13 cellular contexts compared by ENCODE assay signal in the genomic region with DNA sequence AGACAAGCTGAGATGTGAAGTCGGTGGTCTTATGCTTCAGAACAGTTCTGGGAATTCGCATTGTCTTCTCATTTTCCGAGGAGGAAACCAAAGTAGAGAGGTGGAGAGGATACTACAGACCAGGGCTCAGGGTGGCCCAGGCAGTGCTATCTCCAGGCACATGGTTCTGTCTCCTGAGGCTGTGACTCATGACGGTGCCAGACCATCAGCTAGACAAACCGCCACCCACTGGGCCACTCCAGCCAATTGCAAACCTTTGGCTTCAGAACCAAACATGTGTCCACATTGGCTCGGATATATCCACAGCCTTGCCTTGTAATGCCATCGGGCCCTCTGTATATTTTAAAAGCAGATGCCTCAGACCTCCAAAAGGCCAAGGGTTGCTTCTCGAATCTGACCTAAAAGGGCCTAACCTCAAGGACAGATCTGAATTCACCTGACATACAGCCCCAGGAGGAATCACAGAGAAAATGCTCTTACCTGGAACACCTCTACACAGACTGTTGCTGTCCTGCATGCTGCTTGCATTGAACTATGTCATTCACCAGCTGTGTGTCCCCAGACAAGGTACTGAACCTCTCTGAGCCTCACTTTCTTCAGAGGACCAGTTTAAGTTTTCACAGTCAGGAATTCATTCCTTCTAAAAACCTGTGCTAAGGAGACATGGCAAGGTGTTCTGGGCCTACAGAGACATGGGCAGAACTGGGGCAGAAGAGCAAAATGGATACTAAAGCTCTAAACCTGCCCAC.
A peak's percentile ranks its signal among the peaks of the same experiment; 100 is the strongest.
DNase-seq lines count a peak whose midpoint lies in the region; ATAC-seq, FAIRE-seq and TF ChIP-seq lines count a peak whose summit lies in the region.
"Had no signal": no experiment of that assay in that cellular context is flagged by ENCODE, and none has a peak within 500 bp of the region (broad histone marks: within the 10 kb centered on the region; RNA-seq: fewer than 3 reads in every experiment).

No MANE protein-coding gene starts in this region.

- no peaks in the 10 kb centered on the region for H3K27me3 Mint-ChIP-seq in astrocyte (ENCODE audit: low read depth, unreplicated experiment)
- H3K27me3 Mint-ChIP-seq in naive B cell: no peaks in the 10 kb centered on the region

- 85% methylated on average over 8 of the region's 8 CpGs for WGBS in prostate gland
- 77 to 85% methylated on average over 8 of the region's 8 CpGs for WGBS in tibial nerve, 2 donors

- H3K9me3 ChIP-seq in astrocyte (ENCODE audit: insufficient read depth, low read depth, low read length) (no peaks in the 10 kb centered on the region), prostate gland (no peaks in the 10 kb centered on the region), tibial nerve (no peaks in the 10 kb centered on the region)
- H3K9me3 ChIP-seq: Caco-2 had no signal

- H3K9me3 Mint-ChIP-seq in astrocyte (ENCODE audit: unreplicated experiment): no peaks in the 10 kb centered on the region
- no peaks in the 10 kb centered on the region for H3K9me3 Mint-ChIP-seq in naive B cell
- H3K9me3 Mint-ChIP-seq: H9 had no signal

- H2AFZ ChIP-seq in astrocyte (ENCODE audit: low read depth, low read length): peak overlapping the region; percentile 55
- H2AFZ ChIP-seq: PC-9 had no signal

- intact Hi-C loops in prostate gland (cut with DNase I): no loop called here

- H3K9ac ChIP-seq in astrocyte (ENCODE audit: low read length): no peak overlapping the region

- H3K27me3 ChIP-seq in astrocyte (ENCODE audit: insufficient read depth, low read length) (no peaks in the 10 kb centered on the region), prostate gland (replicated peaks; ENCODE audit: insufficient read depth) (no peaks in the 10 kb centered on the region), tibial nerve (no peaks in the 10 kb centered on the region)

- peaks cover 21% of the 10 kb centered on the region for H3K4me1 ChIP-seq in astrocyte (ENCODE audit: insufficient read depth, low read length)
- peaks cover 7% of the 10 kb centered on the region for H3K4me1 ChIP-seq in prostate gland (replicated peaks)
- peaks cover 0 to 33% (median 21%) of the 10 kb centered on the region in 4 donors for H3K4me1 ChIP-seq in tibial nerve
- H3K4me1 ChIP-seq: Caco-2 had no signal

- H3K27ac ChIP-seq in astrocyte (ENCODE audit: low read depth, low read length) (no peak overlapping the region), prostate gland (no peak overlapping the region), tibial nerve (peak overlapping the region in 1 of 4 donors; percentile 57)
- H3K27ac ChIP-seq: PC-9 had no signal

- H3K79me2 ChIP-seq in astrocyte (ENCODE audit: insufficient read depth, low read length): no peaks in the 10 kb centered on the region

- H3K4me1 Mint-ChIP-seq in astrocyte (ENCODE audit: low read depth, unreplicated experiment) (peaks cover 18% of the 10 kb centered on the region), naive B cell (peaks cover 64 to 95% (median 80%) of the 10 kb centered on the region in 3 donors)

- H4K20me1 ChIP-seq in astrocyte (ENCODE audit: insufficient read depth, low read length): no peaks in the 10 kb centered on the region

- no peak for TF ChIP-seq EP300 in tibial nerve (IDR thresholded peaks at IDR 0.05)

- H3K4me3 Mint-ChIP-seq in astrocyte (ENCODE audit: unreplicated experiment) (no peak overlapping the region), naive B cell (peak overlapping the region in 6 of 8 donors; percentile 17 to 81 (median 70))
- H3K4me3 Mint-ChIP-seq: H9 had no signal

- H3K36me3 Mint-ChIP-seq in astrocyte (ENCODE audit: low read depth, unreplicated experiment) (no peaks in the 10 kb centered on the region), naive B cell (no peaks in the 10 kb centered on the region)

- no peak overlapping the region for H3K4me3 ChIP-seq in AG10803 (ENCODE audit: low read length)
- H3K4me3 ChIP-seq in astrocyte (ENCODE audit: insufficient read depth, low read depth, low read length): no peak overlapping the region
- no peak overlapping the region for H3K4me3 ChIP-seq in prostate gland
- H3K4me3 ChIP-seq in tibial nerve: no peak overlapping the region
- H3K4me3 ChIP-seq: lung, PC-9 had no signal

- TF ChIP-seq CTCF in AG10803 (conservative IDR thresholded peaks at IDR 0.05; ENCODE audit: low read length) (no peak), astrocyte (IDR thresholded peaks at IDR 0.05; ENCODE audit: insufficient read depth, low read depth, low read length) (no peak), prostate gland (IDR thresholded peaks at IDR 0.05) (no peak), tibial nerve (IDR thresholded peaks at IDR 0.05) (no peak)

- H3K27ac Mint-ChIP-seq in astrocyte (ENCODE audit: unreplicated experiment): peak overlapping the region; percentile 78
- H3K27ac Mint-ChIP-seq in naive B cell: peak overlapping the region; percentile 78 to 97 (median 90)

- H3K36me3 ChIP-seq in astrocyte (ENCODE audit: insufficient read depth, low read length) (no peaks in the 10 kb centered on the region), prostate gland (no peaks in the 10 kb centered on the region), tibial nerve (no peaks in the 10 kb centered on the region)

- peak overlapping the region; percentile 62 for H3K4me2 ChIP-seq in astrocyte (ENCODE audit: low read length)
- H3K4me2 ChIP-seq: PC-9 had no signal

- FAIRE-seq in astrocyte (lab: Jason Lieb, UNC): peak; percentile 43

- peak; percentile 53 for DNase-seq in AG10803 (ENCODE audit: low read depth)
- DNase-seq in HT1080 (ENCODE audit: low read depth): peak; percentile 36
- DNase-seq in astrocyte (ENCODE audit: low read depth): peak; percentile 50
- DNase-seq in naive B cell: no peak
- no peak for DNase-seq in prostate gland (ENCODE audit: low spot score)
- DNase-seq in tibial nerve (ENCODE audit: low spot score in 2 of 2): no peak
- DNase-seq: Caco-2, NCI-H1436 treated with DMSO at 0.1 percent for 48 hours, PC-9 had no signal

- no peak for TF ChIP-seq POLR2A in prostate gland (IDR thresholded peaks at IDR 0.05)
- TF ChIP-seq POLR2A in tibial nerve (IDR thresholded peaks at IDR 0.05): no peak

- ATAC-seq in naive B cell (ENCODE audit: low read depth in 2 of 2) (no peak), GM19023 (IDR thresholded peaks at IDR 0.05; ENCODE audit: unreplicated experiment) (no peak), HG03280 (IDR thresholded peaks at IDR 0.05; ENCODE audit: unreplicated experiment) (no peak)

Comparison
In these comparisons a context has a peak if more than half of its experiments do, and no peak if none do; other contexts are left out.
1. DNase-seq: peak in AG10803 (single experiment), HT1080 (single experiment) and astrocyte (single experiment); none in naive B cell (single experiment), prostate gland (single experiment) and tibial nerve (0 of 2).